In genomic region chr9:98142182-98142924, GRCh38 we compare ENCODE assay signal across 13 cellular contexts. TPM values are rescaled to one million over a fixed set of nuclear protein-coding genes. Genes with fewer than 3 reads are reported as not detected.
DNase-seq lines count a peak whose midpoint lies in the region; ATAC-seq and TF ChIP-seq lines count a peak whose summit lies in the region.
"Had no signal": no experiment of that assay in that cellular context is flagged by ENCODE, and none has a peak within 500 bp of the region (broad histone marks: within the 10 kb centered on the region; RNA-seq: fewer than 3 reads in every experiment).

No MANE protein-coding gene starts in this region.

- peaks cover 36% of the 10 kb centered on the region for H3F3A ChIP-seq in PC-9 (ENCODE audit: insufficient read depth, low read depth)
- no peaks in the 10 kb centered on the region for H3F3A ChIP-seq in MM.1S (ENCODE audit: insufficient read depth, low read length)

- H3K9me2 ChIP-seq in PC-9 (ENCODE audit: insufficient read depth), result no peaks in the 10 kb centered on the region
- H3K9me2 ChIP-seq in MM.1S (replicated peaks; ENCODE audit: insufficient read depth, low read length), result no peaks in the 10 kb centered on the region

- no peak for ATAC-seq in HG03442 (IDR thresholded peaks at IDR 0.05; ENCODE audit: unreplicated experiment)
- ATAC-seq: CD8-positive, alpha-beta T cell; naive thymus-derived CD8-positive, alpha-beta T cell had no signal

- H3K4me2 ChIP-seq in PC-9 (peak overlapping the region; percentile 63), MM.1S (ENCODE audit: low read depth, low read length) (no peak overlapping the region)

- TF ChIP-seq CTCF in PC-9 (conservative IDR thresholded peaks at IDR 0.05) (no peak), prostate gland (IDR thresholded peaks at IDR 0.05) (no peak), MM.1S (IDR thresholded peaks at IDR 0.05; ENCODE audit: low read length) (no peak)

- in situ Hi-C loops in G401 (cut with HindIII; ENCODE audit: low sequenced_read_pairs), result no loop called here

- H3K27me3 ChIP-seq in PC-9 (ENCODE audit: insufficient read depth, low read depth) (no peaks in the 10 kb centered on the region), prostate gland (replicated peaks; ENCODE audit: insufficient read depth) (no peaks in the 10 kb centered on the region), MM.1S (replicated peaks; ENCODE audit: insufficient read depth, low read length) (no peaks in the 10 kb centered on the region)
- H3K27me3 ChIP-seq: SJSA1 had no signal

- BruUV-seq in PC-9 (replicated peaks; lab: Mats Ljungman, UMichigan), result no TSS peak

- 62% methylated on average over 13 of the region's 13 CpGs for WGBS in prostate gland

- no peaks in the 10 kb centered on the region for H3K9me3 ChIP-seq in PC-9 (ENCODE audit: insufficient read depth, low read depth)
- no peaks in the 10 kb centered on the region for H3K9me3 ChIP-seq in prostate gland
- H3K9me3 ChIP-seq in MM.1S (replicated peaks; ENCODE audit: insufficient read depth, low read length), result no peaks in the 10 kb centered on the region
- H3K9me3 ChIP-seq: SJSA1 had no signal

- POLR2A ChIA-PET in PC-9 (lab: Charles Lee; ENCODE audit: unreplicated experiment), result interaction anchor here (0.5 to 0.7 kb wide), 2 partner anchors 50 to 51 kb away, joined by 3 to 4 read pairs; partner anchors contain the start of gene CORO2A

- H3K4me1 ChIP-seq in PC-9 (replicated peaks; ENCODE audit: insufficient read depth) (peaks cover 54% of the 10 kb centered on the region), prostate gland (replicated peaks) (peaks cover 17% of the 10 kb centered on the region), MM.1S (ENCODE audit: low read length) (0 out of 2 replicates have a peak, but pooled peaks cover 8% of the 10 kb centered on the region)
- H3K4me1 ChIP-seq: SJSA1 had no signal

- no peaks in the 10 kb centered on the region for H4K20me1 ChIP-seq in PC-9 (ENCODE audit: insufficient read depth)
- H4K20me1 ChIP-seq in MM.1S (ENCODE audit: insufficient read depth, low read length), result no peaks in the 10 kb centered on the region

- no peak overlapping the region for H3K4me3 ChIP-seq in PC-9
- H3K4me3 ChIP-seq in prostate gland, result no peak overlapping the region
- no peak overlapping the region for H3K4me3 ChIP-seq in MM.1S (ENCODE audit: low read length)
- H3K4me3 ChIP-seq: SJSA1 had no signal

- H3K27ac ChIP-seq in PC-9 (peak overlapping the region; percentile 68), prostate gland (peak overlapping the region; percentile 48 to 80), MM.1S (ENCODE audit: low read length) (no peak overlapping the region)
- H3K27ac ChIP-seq: SJSA1 had no signal

- CTCF ChIA-PET in PC-9 (lab: Charles Lee), result no interaction called here

- H2AFZ ChIP-seq in PC-9 (0 out of 2 replicates have a peak overlapping the region, but pooled peaks have one; percentile 26), MM.1S (ENCODE audit: low read length) (no peak overlapping the region)

- no peak for TF ChIP-seq POLR2A in prostate gland (IDR thresholded peaks at IDR 0.05)

- H3K36me3 ChIP-seq in PC-9 (ENCODE audit: low read depth), result no peaks in the 10 kb centered on the region
- no peaks in the 10 kb centered on the region for H3K36me3 ChIP-seq in prostate gland
- no peaks in the 10 kb centered on the region for H3K36me3 ChIP-seq in MM.1S (replicated peaks; ENCODE audit: insufficient read depth, low read length)
- H3K36me3 ChIP-seq: SJSA1 had no signal

- H3K79me2 ChIP-seq in PC-9 (ENCODE audit: low read depth), result no peaks in the 10 kb centered on the region
- H3K79me2 ChIP-seq in MM.1S (ENCODE audit: low read length), result no peaks in the 10 kb centered on the region

- intact Hi-C loops in PC-9 (cut with micrococcal nuclease; ENCODE audit: unreplicated experiment) (loop anchor here (1.0 to 2.0 kb wide), 2 partner anchors 24 to 50 kb away; partner anchors contain the start of genes CORO2A and TRIM14), prostate gland (cut with DNase I) (no loop called here)

- DNase-seq in G401 (ENCODE audit: low spot score) (peak; percentile 67), PC-9 (peak; percentile 90 to 98), fibroblast of gingiva (ENCODE audit: low read depth) (peak; percentile 46), prostate gland (ENCODE audit: low spot score) (peak; percentile 50), MM.1S (no peak), T1000 (lab: John Stamatoyannopoulos, UW) (no peak), cerebellar nuclear complex (lab: John Stamatoyannopoulos, UW) (no peak)
- DNase-seq: activated CD4-positive, alpha-beta T cell treated with anti-CD3 and anti-CD28 coated beads, Interleukin-2, amount 10 ng/mL, durations not matched to agents 24 days and 14 days; CD8-positive, alpha-beta T cell; effector CD4-positive, alpha-beta T cell; naive thymus-derived CD8-positive, alpha-beta T cell had no signal

- H3K9ac ChIP-seq in MM.1S (ENCODE audit: low read length), result no peak overlapping the region

RNA-seq across cellular contexts. Expression of gene TRIM14, which starts 23.3 kb away (rescaled TPM):
- 8.9 and 10.2 TPM in 2 replicates for total RNA-seq in G401 (2014; rRNA removed; shearing (Covaris generic))
- total RNA-seq in PC-9 (2021), result 18.1 and 20.2 TPM in 2 replicates
- 10 to 100 TPM; 23.4 to 24.3 TPM for total RNA-seq in prostate gland

RNA-seq across cellular contexts. Expression of gene CORO2A, which starts 50.1 kb away (rescaled TPM):
- 8.0 and 9.3 TPM in 2 replicates for total RNA-seq in G401 (2014; rRNA removed; shearing (Covaris generic))
- total RNA-seq in PC-9 (2021) (19.5 and 19.8 TPM in 2 replicates), prostate gland (10 to 100 TPM; 31.2 to 45.3 TPM)

Comparison
In these comparisons a context has a peak if more than half of its experiments do, and no peak if none do; other contexts are left out.
1. DNase-seq: peak in G401 (single experiment), PC-9 (2 of 2), fibroblast of gingiva (single experiment) and prostate gland (single experiment); none in MM.1S (single experiment), T1000 (single experiment) and cerebellar nuclear complex (0 of 2).